8 cellular contexts compared by ENCODE assay signal in genomic region chr1:10430216-10431064, GRCh38. TPM values are rescaled to one million over a fixed set of nuclear protein-coding genes. Genes with fewer than 3 reads are reported as not detected.
DNase-seq lines count a peak whose midpoint lies in the region; ATAC-seq, FAIRE-seq and TF ChIP-seq lines count a peak whose summit lies in the region.

Gene CENPS (plus strand): TSS chr1:10430433. CDS start chr1:10430518, 85 bp downstream.

- peak; percentile 97 for TF ChIP-seq CTCF in left ventricle myocardium inferior (IDR thresholded peaks at IDR 0.05; ENCODE audit: borderline replicate concordance)
- peak; percentile 98 to 99 (median 98) for TF ChIP-seq CTCF in prostate gland (IDR thresholded peaks at IDR 0.05)

- peak; percentile 85 for ATAC-seq in HG02759 (IDR thresholded peaks at IDR 0.05; ENCODE audit: unreplicated experiment)

- WGBS in prostate gland = under 1% methylated on average over 69 of the region's 94 CpGs

- H3K27ac ChIP-seq in left ventricle myocardium inferior (replicated peaks) = peak within 1 kb of the TSS; percentile 82
- H3K27ac ChIP-seq in prostate gland = peak within 1 kb of the TSS; percentile 66 to 74

- intact Hi-C loops in T-helper 1 cell treated with Interleukin-12 subunit alpha and Interleukin-12 subunit beta and Interleukin-4 antibody, amounts not matched to agents 30 ng/mL and 1 ng/mL, for 36 hours (cut with micrococcal nuclease) = loop anchor here (1.0 to 5.0 kb wide), 7 partner anchors 26 to 804 kb away; partner anchors contain the start of genes CTNNBIP1 and DFFA
- intact Hi-C loops in left ventricle myocardium inferior (cut with micrococcal nuclease) = no loop called here
- intact Hi-C loops in prostate gland (cut with DNase I) = loop anchor here (1.0 to 5.0 kb wide), 3 partner anchors 42 to 437 kb away; partner anchors contain the start of genes DFFA and PEX14

- peak within 1 kb of the TSS; percentile 95 for H3K4me3 ChIP-seq in left ventricle myocardium inferior
- peak within 1 kb of the TSS; percentile 66 to 86 for H3K4me3 ChIP-seq in prostate gland

- H3K36me3 ChIP-seq in left ventricle myocardium inferior (peaks cover 3% of the 10 kb centered on the region), prostate gland (no peaks in the 10 kb centered on the region)

- H3K27me3 ChIP-seq in left ventricle myocardium inferior (ENCODE audit: low read depth) = no peaks in the 10 kb centered on the region
- H3K27me3 ChIP-seq in prostate gland (replicated peaks; ENCODE audit: insufficient read depth) = no peaks in the 10 kb centered on the region

- H3K9me3 ChIP-seq in left ventricle myocardium inferior (replicated peaks) (no peaks in the 10 kb centered on the region), prostate gland (no peaks in the 10 kb centered on the region)

- peak; percentile 93 for FAIRE-seq in GM12891 (lab: Jason Lieb, UNC)

- peak; percentile 97 for DNase-seq in GM12891 (ENCODE audit: insufficient read length, low spot score)
- peak; percentile 84 for DNase-seq in NCI-H128 (lab: John Stamatoyannopoulos, UW; ENCODE audit: unreplicated experiment)
- peak; percentile 69 for DNase-seq in amniotic epithelial cell (ENCODE audit: low read depth)
- DNase-seq in left ventricle myocardium inferior = peak; percentile 92
- peak; percentile 83 for DNase-seq in prostate gland (ENCODE audit: low spot score)
- DNase-seq in ureter (ENCODE audit: low spot score) = peak; percentile 87

- H3K4me1 ChIP-seq in left ventricle myocardium inferior (peaks cover 20% of the 10 kb centered on the region), prostate gland (replicated peaks) (peaks cover 5% of the 10 kb centered on the region)

- no peak; the same call in none of the 2 replicates for TF ChIP-seq POLR2A in GM12891 (IDR thresholded peaks at IDR 0.05; ENCODE audit: low read depth, low read length)
- TF ChIP-seq POLR2A in prostate gland (IDR thresholded peaks at IDR 0.05) = peak; percentile 33

TF ChIP-seq in GM12891, 5 proteins besides CTCF, POLR2A, EP300 and RAD21:
- TF ChIP-seq SPI1 (IDR thresholded peaks at IDR 0.05; ENCODE audit: low read depth, low read length) = peak; percentile 65
- peak; percentile 41; the same call in 1 of the 2 replicates for TF ChIP-seq POU2F2 (IDR thresholded peaks at IDR 0.05; ENCODE audit: low read depth, low read length)
- 0 out of 2 replicates have a peak, but pooled peaks have one; percentile 25 for TF ChIP-seq TAF1 (IDR thresholded peaks at IDR 0.05; ENCODE audit: low read depth, low read length)
- TF ChIP-seq PAX5 (IDR thresholded peaks at IDR 0.05; ENCODE audit: insufficient read depth, low read length, severe bottlenecking) = peak; percentile 58
- TF ChIP-seq POLR2AphosphoS5 (IDR thresholded peaks at IDR 0.05; ENCODE audit: low read depth, low read length) = no peak

RNA-seq across cellular contexts. Expression of gene CENPS, which starts in this region (rescaled TPM):
- 14.6 TPM for polyA plus RNA-seq in GM12891 (2012; ENCODE audit: low read depth, missing spikeins)
- total RNA-seq in T-helper 1 cell treated with Interleukin-12 subunit alpha and Interleukin-12 subunit beta and Interleukin-4 antibody, amounts not matched to agents 30 ng/mL and 1 ng/mL, for 36 hours = 11.0 and 12.8 TPM in 2 replicates
- 6.1 TPM for total RNA-seq in left ventricle myocardium inferior
- 10 to 100 TPM; 21.8 to 34.8 TPM for total RNA-seq in prostate gland
- 14.9 TPM for total RNA-seq in ureter

Comparison
In these comparisons a context has a peak if more than half of its experiments do, and no peak if none do; other contexts are left out.
1. Peak in every context shown above with its lines: DNase-seq, ATAC-seq, H3K4me3 ChIP-seq and H3K27ac ChIP-seq.